Comparison of ENCODE assay signal across 1 cellular context in genomic region chr10:17764142-17764541, GRCh38.
TF ChIP-seq lines count a peak whose summit lies in the region.

No MANE protein-coding gene starts in this region.

TF ChIP-seq in WTC11, 78 proteins besides CTCF, POLR2A, EP300 and RAD21 (continued from another document):
- TF ChIP-seq STAT6 (CRISPR knock-in tag; conservative IDR thresholded peaks at IDR 0.05; ENCODE audit: low read depth) (no peak), PRDM15 (CRISPR knock-in tag; IDR thresholded peaks at IDR 0.05) (no peak)
